In genomic region chr5:175746851-175747250, GRCh38 we compare ENCODE assay signal across 12 cellular contexts.
DNase-seq lines count a peak whose midpoint lies in the region; ATAC-seq, FAIRE-seq and TF ChIP-seq lines count a peak whose summit lies in the region.
"Had no signal": no experiment of that assay in that cellular context is flagged by ENCODE, and none has a peak within 500 bp of the region (broad histone marks: within the 10 kb centered on the region; RNA-seq: fewer than 3 reads in every experiment).

No MANE protein-coding gene starts in this region.

- H3K27me3 Mint-ChIP-seq in CD8-positive, alpha-beta memory T cell = peaks cover 21 to 59% of the 10 kb centered on the region in 2 donors

- H3K27me3 ChIP-seq in BLaER1 treated with 17β-estradiol and CSF1 and Interleukin-3, amounts not matched to agents 10 nM and 100 nM = peaks cover 0 to 16% (median 6%) of the 10 kb centered on the region in 11 experiments; a peak in 14 of 22 replicates
- H3K27me3 ChIP-seq in CD8-positive, alpha-beta memory T cell (ENCODE audit: insufficient read depth, low read length, poor library complexity, severe bottlenecking) = no peaks in the 10 kb centered on the region

- H3K9me3 ChIP-seq in BLaER1 treated with 17β-estradiol and CSF1 and Interleukin-3, amounts not matched to agents 10 nM and 100 nM (replicated peaks in 1 of 11) = peaks cover 11 to 44% (median 36%) of the 10 kb centered on the region in 11 experiments
- H3K9me3 ChIP-seq in HEK293 (ENCODE audit: control insufficient read depth, insufficient read depth, low read depth, low read length) = no peaks in the 10 kb centered on the region
- H3K9me3 ChIP-seq in CD8-positive, alpha-beta memory T cell (ENCODE audit: low read length) = no peaks in the 10 kb centered on the region
- H3K9me3 ChIP-seq: Caco-2, psoas muscle had no signal

- H3K4me1 Mint-ChIP-seq in CD8-positive, alpha-beta memory T cell = peaks cover 0 to 2% (median 0%) of the 10 kb centered on the region in 3 donors

- no peak for TF ChIP-seq CTCF in HEK293 (tag by site-specific recombination; IDR thresholded peaks at IDR 0.05)
- no peak for TF ChIP-seq CTCF in D721Med (IDR thresholded peaks at IDR 0.05; ENCODE audit: insufficient read depth, missing control alignments)

- no peak for FAIRE-seq in D721Med (lab: Jason Lieb, UNC)

- H3K4me3 ChIP-seq in BLaER1 treated with 17β-estradiol and CSF1 and Interleukin-3, amounts not matched to agents 10 nM and 100 nM = no peak overlapping the region
- H3K4me3 ChIP-seq in HEK293 (ENCODE audit: low read depth, low read length) = no peak overlapping the region
- no peak overlapping the region for H3K4me3 ChIP-seq in CD8-positive, alpha-beta memory T cell (ENCODE audit: low read length)
- H3K4me3 ChIP-seq: psoas muscle had no signal

- peak overlapping the region; percentile 45 to 76 (median 65) for H3K4me2 ChIP-seq in BLaER1 treated with 17β-estradiol and CSF1 and Interleukin-3, amounts not matched to agents 10 nM and 100 nM

- no peaks in the 10 kb centered on the region for H3K9me3 Mint-ChIP-seq in CD8-positive, alpha-beta memory T cell
- H3K9me3 Mint-ChIP-seq: activated CD4-positive, alpha-beta memory T cell treated with anti-CD3 and anti-CD28 coated beads for 36 hours had no signal

- H3K9ac ChIP-seq in BLaER1 treated with 17β-estradiol and CSF1 and Interleukin-3, amounts not matched to agents 10 nM and 100 nM = no peak overlapping the region

- POLR2A ChIA-PET in HEK293 (lab: Yijun Ruan, JAX) = no interaction called here
- POLR2A ChIA-PET in CD8-positive, alpha-beta memory T cell (lab: Charles Lee) = no interaction called here

- no peaks in the 10 kb centered on the region for H3K36me3 Mint-ChIP-seq in CD8-positive, alpha-beta memory T cell
- H3K36me3 Mint-ChIP-seq: activated CD4-positive, alpha-beta memory T cell treated with anti-CD3 and anti-CD28 coated beads for 36 hours had no signal

- peaks cover 32 to 75% (median 55%) of the 10 kb centered on the region in 10 experiments for H3K4me1 ChIP-seq in BLaER1 treated with 17β-estradiol and CSF1 and Interleukin-3, amounts not matched to agents 10 nM and 100 nM
- H3K4me1 ChIP-seq in HEK293 (ENCODE audit: control insufficient read depth, insufficient read depth, low read length) = no peaks in the 10 kb centered on the region
- H3K4me1 ChIP-seq in CD8-positive, alpha-beta memory T cell (ENCODE audit: insufficient read depth, low read length) = no peaks in the 10 kb centered on the region
- H3K4me1 ChIP-seq: Caco-2, psoas muscle had no signal

- CTCF ChIA-PET in HEK293 (lab: Yijun Ruan, JAX) = interaction anchor here (2.5 kb wide), 1 partner anchor 17 kb away, joined by 11 read pairs; no protein-coding TSS in a partner anchor
- CTCF ChIA-PET in CD8-positive, alpha-beta memory T cell (lab: Charles Lee) = interaction anchor here (1.7 kb wide), 1 partner anchor 17 kb away, joined by 4 read pairs; no protein-coding TSS in a partner anchor

- peak overlapping the region in 6 of 11 experiments; percentile 9 to 36 (median 24); a peak in 8 of 22 replicates for H3K27ac ChIP-seq in BLaER1 treated with 17β-estradiol and CSF1 and Interleukin-3, amounts not matched to agents 10 nM and 100 nM
- H3K27ac ChIP-seq in HEK293 (ENCODE audit: extremely low read depth, low read depth, low read length) = no peak overlapping the region
- H3K27ac ChIP-seq in CD8-positive, alpha-beta memory T cell (ENCODE audit: low read depth, low read length) = no peak overlapping the region
- H3K27ac ChIP-seq: psoas muscle had no signal

- H4K20me1 ChIP-seq in BLaER1 treated with 17β-estradiol and CSF1 and Interleukin-3, amounts not matched to agents 10 nM and 100 nM = peaks cover 0 to 5% (median 0%) of the 10 kb centered on the region in 11 experiments; a peak in 2 of 22 replicates

- H3K4me3 Mint-ChIP-seq in CD8-positive, alpha-beta memory T cell = no peak overlapping the region
- H3K4me3 Mint-ChIP-seq: activated CD4-positive, alpha-beta memory T cell treated with anti-CD3 and anti-CD28 coated beads for 36 hours had no signal

- H3K36me3 ChIP-seq in BLaER1 treated with 17β-estradiol and CSF1 and Interleukin-3, amounts not matched to agents 10 nM and 100 nM = no peaks in the 10 kb centered on the region
- no peaks in the 10 kb centered on the region for H3K36me3 ChIP-seq in HEK293 (ENCODE audit: control insufficient read depth in 2 of 2, insufficient read depth in 1 of 2, low read length in 2 of 2)
- no peaks in the 10 kb centered on the region for H3K36me3 ChIP-seq in CD8-positive, alpha-beta memory T cell (ENCODE audit: insufficient read depth, low read length)

- no peak for ATAC-seq in HG03025 (IDR thresholded peaks at IDR 0.05; ENCODE audit: low FRiP score, unreplicated experiment)
- ATAC-seq: psoas muscle had no signal

- DNase-seq in SW480 (ENCODE audit: low spot score) (peak; percentile 63), iPS-NIHi7 (ENCODE audit: extremely low spot score) (peak; percentile 56), GM19238 (ENCODE audit: insufficient read length, low spot score) (no peak), D721Med (ENCODE audit: insufficient read length, low spot score) (no peak)
- DNase-seq in CD8-positive, alpha-beta memory T cell = no peak
- DNase-seq: activated CD4-positive, alpha-beta memory T cell treated with anti-CD3 and anti-CD28 coated beads for 36 hours; NK-92 treated with Interleukin-12 subunit alpha and Interleukin-12 subunit beta, amount 100 ng/mL, for 24 hours; psoas muscle had no signal

- H3K27ac Mint-ChIP-seq in CD8-positive, alpha-beta memory T cell = no peak overlapping the region
- H3K27ac Mint-ChIP-seq: activated CD4-positive, alpha-beta memory T cell treated with anti-CD3 and anti-CD28 coated beads for 36 hours had no signal

TF ChIP-seq in HEK293, 187 proteins besides CTCF, POLR2A, EP300 and RAD21:
- TF ChIP-seq ZNF768 (tag by site-specific recombination; IDR thresholded peaks at IDR 0.05) (no peak), ZNF335 (tag by site-specific recombination; conservative IDR thresholded peaks at IDR 0.05) (peak; percentile 64), SP3 (tag by site-specific recombination; IDR thresholded peaks at IDR 0.05) (no peak), ZBTB7A (tag by site-specific recombination; IDR thresholded peaks at IDR 0.05; ENCODE audit: low read depth) (no peak), ZNF433 (tag by site-specific recombination; IDR thresholded peaks at IDR 0.05; ENCODE audit: low read depth) (no peak)

Comparison
In these comparisons a context has a peak if more than half of its experiments do, and no peak if none do; other contexts are left out.
1. H3K27ac ChIP-seq: peak in BLaER1 treated with 17β-estradiol and CSF1 and Interleukin-3, amounts not matched to agents 10 nM and 100 nM (6 of 11); none in HEK293 (single experiment) and CD8-positive, alpha-beta memory T cell (single experiment).
2. DNase-seq: peak in SW480 (single experiment) and iPS-NIHi7 (single experiment); none in GM19238 (single experiment), D721Med (single experiment) and CD8-positive, alpha-beta memory T cell (0 of 5).